In the genomic region with DNA sequence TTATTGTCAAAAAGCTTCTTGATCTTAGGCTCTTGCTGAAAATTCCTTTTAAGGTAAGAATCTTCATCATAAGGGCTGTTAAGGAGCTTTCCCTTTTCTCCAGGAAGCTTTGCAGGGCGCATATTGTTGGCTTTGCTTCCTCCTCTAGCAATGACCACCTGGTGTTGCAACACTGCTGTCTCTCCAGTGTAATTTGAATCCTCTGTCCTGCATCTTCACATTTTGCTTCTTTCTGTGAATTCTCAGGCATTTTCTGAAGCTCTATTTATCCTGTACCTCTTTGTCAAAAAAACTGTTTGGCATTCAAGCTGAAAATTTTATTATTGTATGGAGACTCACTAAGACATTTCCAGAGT, we compare ENCODE assay signal across 14 cellular contexts.
DNase-seq lines count a peak whose midpoint lies in the region; ATAC-seq and TF ChIP-seq lines count a peak whose summit lies in the region.
"Had no signal": no experiment of that assay in that cellular context is flagged by ENCODE, and none has a peak within 500 bp of the region (broad histone marks: within the 10 kb centered on the region; RNA-seq: fewer than 3 reads in every experiment).

No MANE protein-coding gene starts in this region.

- DNase-seq in MCF 10A (ENCODE audit: unreplicated experiment) (peak; percentile 51), breast epithelium (ENCODE audit: low spot score in 2 of 2) (no peak), RWPE2 (ENCODE audit: low spot score) (no peak), iPS DF 4.7 (ENCODE audit: extremely low read depth, low spot score) (peak; percentile 25), T-helper 1 cell (no peak), occipital lobe (lab: John Stamatoyannopoulos, UW) (no peak), cerebellum (ENCODE audit: low spot score) (no peak)
- DNase-seq in stimulated activated naive CD8-positive, alpha-beta T cell treated with anti-CD3 and anti-CD28 coated beads, Interleukin-15, amount 100 ng/mL, for 72 hours: no peak
- DNase-seq: activated CD4-positive, alpha-beta T cell treated with anti-CD3 and anti-CD28 coated beads for 1 hour; activated naive CD8-positive, alpha-beta T cell treated with anti-CD3 and anti-CD28 coated beads, Interleukin-2, amount 50 U/mL, for 24 hours; activated T-cell treated with anti-CD3 and anti-CD28 coated beads, Interleukin-2, amount 50 U/mL, for 1 hour; NCI-H2081 treated with DMSO at 0.1 percent for 48 hours; stimulated activated CD4-positive, alpha-beta T cell treated with anti-CD3 and anti-CD28 coated beads, Interleukin-2, amount 100 ng/mL, for 24 hours had no signal

- no peak overlapping the region for H3K4me3 ChIP-seq in breast epithelium
- no peak overlapping the region for H3K4me3 ChIP-seq in RWPE2 (ENCODE audit: severe bottlenecking)
- H3K4me3 ChIP-seq: tibial nerve had no signal

- no peak for TF ChIP-seq CTCF in MCF 10A (IDR thresholded peaks at IDR 0.05; ENCODE audit: unreplicated experiment)
- no peak for TF ChIP-seq CTCF in breast epithelium (IDR thresholded peaks at IDR 0.05)
- TF ChIP-seq CTCF in RWPE2 (IDR thresholded peaks at IDR 0.05; ENCODE audit: poor library complexity, severe bottlenecking): no peak

- BruUV-seq in MCF 10A (replicated peaks; lab: Mats Ljungman, UMichigan): no TSS peak

- H3K36me3 ChIP-seq in breast epithelium (no peaks in the 10 kb centered on the region), RWPE2 (ENCODE audit: low read depth) (no peaks in the 10 kb centered on the region)
- H3K36me3 ChIP-seq: tibial nerve had no signal

- TF ChIP-seq POLR2A in breast epithelium (IDR thresholded peaks at IDR 0.05): no peak

- no peaks in the 10 kb centered on the region for H3K27me3 ChIP-seq in breast epithelium
- H3K27me3 ChIP-seq in RWPE2 (ENCODE audit: insufficient read depth, poor library complexity, severe bottlenecking): no peaks in the 10 kb centered on the region
- H3K27me3 ChIP-seq: tibial nerve had no signal

- intact Hi-C loops in MCF 10A (cut with micrococcal nuclease) (no loop called here), breast epithelium (cut with DNase I; ENCODE audit: low total_unique reads) (no loop called here)

- H3K27ac Mint-ChIP-seq in MCF 10A (ENCODE audit: low read depth, unreplicated experiment): no peak overlapping the region
- H3K27ac Mint-ChIP-seq in stimulated activated naive CD8-positive, alpha-beta T cell treated with anti-CD3 and anti-CD28 coated beads, Interleukin-15, amount 100 ng/mL, for 72 hours: no peak overlapping the region
- H3K27ac Mint-ChIP-seq: activated naive CD8-positive, alpha-beta T cell treated with anti-CD3 and anti-CD28 coated beads, Interleukin-2, amount 50 U/mL, for 24 hours had no signal

- no peak overlapping the region for H3K4me3 Mint-ChIP-seq in MCF 10A (ENCODE audit: unreplicated experiment)
- no peak overlapping the region for H3K4me3 Mint-ChIP-seq in stimulated activated naive CD8-positive, alpha-beta T cell treated with anti-CD3 and anti-CD28 coated beads, Interleukin-15, amount 100 ng/mL, for 72 hours
- H3K4me3 Mint-ChIP-seq: activated naive CD8-positive, alpha-beta T cell treated with anti-CD3 and anti-CD28 coated beads, Interleukin-2, amount 50 U/mL, for 24 hours had no signal

- no peaks in the 10 kb centered on the region for H3K9me3 Mint-ChIP-seq in MCF 10A (ENCODE audit: unreplicated experiment)
- peaks cover 0 to 3% of the 10 kb centered on the region in 2 donors for H3K9me3 Mint-ChIP-seq in stimulated activated naive CD8-positive, alpha-beta T cell treated with anti-CD3 and anti-CD28 coated beads, Interleukin-15, amount 100 ng/mL, for 72 hours
- H3K9me3 Mint-ChIP-seq: activated naive CD8-positive, alpha-beta T cell treated with anti-CD3 and anti-CD28 coated beads, Interleukin-2, amount 50 U/mL, for 24 hours had no signal

- H3K27me3 Mint-ChIP-seq in MCF 10A (ENCODE audit: insufficient read depth, unreplicated experiment): no peaks in the 10 kb centered on the region
- H3K27me3 Mint-ChIP-seq in stimulated activated naive CD8-positive, alpha-beta T cell treated with anti-CD3 and anti-CD28 coated beads, Interleukin-15, amount 100 ng/mL, for 72 hours: peaks cover 13% of the 10 kb centered on the region
- H3K27me3 Mint-ChIP-seq: activated naive CD8-positive, alpha-beta T cell treated with anti-CD3 and anti-CD28 coated beads, Interleukin-2, amount 50 U/mL, for 24 hours had no signal

- no peaks in the 10 kb centered on the region for H3K4me1 Mint-ChIP-seq in MCF 10A (ENCODE audit: insufficient read depth, unreplicated experiment)
- peaks cover 7% of the 10 kb centered on the region for H3K4me1 Mint-ChIP-seq in stimulated activated naive CD8-positive, alpha-beta T cell treated with anti-CD3 and anti-CD28 coated beads, Interleukin-15, amount 100 ng/mL, for 72 hours

- peak; percentile 55; the same call in 1 of the 3 replicates for ATAC-seq in RWPE2 (ENCODE audit: low read depth)
- ATAC-seq in stimulated activated naive CD8-positive, alpha-beta T cell treated with anti-CD3 and anti-CD28 coated beads, Interleukin-15, amount 100 ng/mL, for 72 hours: no peak
- ATAC-seq: activated naive CD8-positive, alpha-beta T cell treated with anti-CD3 and anti-CD28 coated beads, Interleukin-2, amount 50 U/mL, for 24 hours had no signal

- POLR2A ChIA-PET in MCF 10A (lab: Yijun Ruan, JAX): no interaction called here

- no peak overlapping the region for H3K27ac ChIP-seq in breast epithelium
- H3K27ac ChIP-seq in RWPE2 (ENCODE audit: poor library complexity, severe bottlenecking): no peak overlapping the region
- H3K27ac ChIP-seq: tibial nerve had no signal

- CTCF ChIA-PET in MCF 10A (lab: Yijun Ruan, JAX): interaction anchor here (0.6 to 0.7 kb wide), 3 partner anchors 18 to 1071 kb away, joined by 3 read pairs; no protein-coding TSS in a partner anchor

- H3K4me1 ChIP-seq in breast epithelium (no peaks in the 10 kb centered on the region), RWPE2 (ENCODE audit: insufficient read depth, poor library complexity, severe bottlenecking) (no peaks in the 10 kb centered on the region)
- H3K4me1 ChIP-seq: tibial nerve had no signal

- H3K9me3 ChIP-seq in breast epithelium (no peaks in the 10 kb centered on the region), RWPE2 (ENCODE audit: severe bottlenecking) (no peaks in the 10 kb centered on the region)
- H3K9me3 ChIP-seq: tibial nerve had no signal

- no peaks in the 10 kb centered on the region for H3K36me3 Mint-ChIP-seq in MCF 10A (ENCODE audit: insufficient read depth, unreplicated experiment)

Comparison
In these comparisons a context has a peak if more than half of its experiments do, and no peak if none do; other contexts are left out.
1. DNase-seq: peak in MCF 10A (single experiment) and iPS DF 4.7 (single experiment); none in breast epithelium (0 of 2), RWPE2 (single experiment), T-helper 1 cell (0 of 5), stimulated activated naive CD8-positive, alpha-beta T cell treated with anti-CD3 and anti-CD28 coated beads, Interleukin-15, amount 100 ng/mL, for 72 hours (0 of 2), occipital lobe (single experiment) and cerebellum (single experiment).